Comparison of ENCODE assay signal across 16 cellular contexts in genomic region chr13:102328909-102329308, GRCh38.
DNase-seq lines count a peak whose midpoint lies in the region; ATAC-seq and FAIRE-seq lines count a peak whose summit lies in the region.
"Had no signal": no experiment of that assay in that cellular context is flagged by ENCODE, and none has a peak within 500 bp of the region (broad histone marks: within the 10 kb centered on the region; RNA-seq: fewer than 3 reads in every experiment).

No MANE protein-coding gene starts in this region.

- CTCF ChIA-PET in activated CD8-positive, alpha-beta T cell treated with anti-CD3 and anti-CD28 coated beads, Interleukin-2, amount 10 ng/mL, durations not matched to agents 7 days and 5 days (lab: Charles Lee) = no interaction called here

- no peaks in the 10 kb centered on the region for H3K27me3 Mint-ChIP-seq in activated CD8-positive, alpha-beta T cell treated with anti-CD3 and anti-CD28 coated beads, Interleukin-2, amount 10 ng/mL, durations not matched to agents 7 days and 5 days (ENCODE audit: low read depth)

- POLR2A ChIA-PET in activated CD8-positive, alpha-beta T cell treated with anti-CD3 and anti-CD28 coated beads, Interleukin-2, amount 10 ng/mL, durations not matched to agents 7 days and 5 days (lab: Charles Lee) = no interaction called here

- H3K36me3 Mint-ChIP-seq in activated CD8-positive, alpha-beta T cell treated with anti-CD3 and anti-CD28 coated beads, Interleukin-2, amount 10 ng/mL, durations not matched to agents 7 days and 5 days (ENCODE audit: low read depth) = no peaks in the 10 kb centered on the region

- H3K9me3 Mint-ChIP-seq in activated CD8-positive, alpha-beta T cell treated with anti-CD3 and anti-CD28 coated beads, Interleukin-2, amount 10 ng/mL, durations not matched to agents 7 days and 5 days (ENCODE audit: insufficient read depth) = no peaks in the 10 kb centered on the region

- no peak overlapping the region for H3K4me3 Mint-ChIP-seq in activated CD8-positive, alpha-beta T cell treated with anti-CD3 and anti-CD28 coated beads, Interleukin-2, amount 10 ng/mL, durations not matched to agents 7 days and 5 days

- H3K4me1 Mint-ChIP-seq in activated CD8-positive, alpha-beta T cell treated with anti-CD3 and anti-CD28 coated beads, Interleukin-2, amount 10 ng/mL, durations not matched to agents 7 days and 5 days (ENCODE audit: low read depth) = peaks cover 4% of the 10 kb centered on the region

- no peak for FAIRE-seq in HTR-8/SVneo (lab: Jason Lieb, UNC)

- no peak overlapping the region for H3K27ac Mint-ChIP-seq in activated CD8-positive, alpha-beta T cell treated with anti-CD3 and anti-CD28 coated beads, Interleukin-2, amount 10 ng/mL, durations not matched to agents 7 days and 5 days

- no peak for DNase-seq in activated CD8-positive, alpha-beta T cell treated with anti-CD3 and anti-CD28 coated beads, Interleukin-2, amount 10 ng/mL, durations not matched to agents 7 days and 5 days
- DNase-seq in KBM-7 (no peak), G401 (ENCODE audit: low spot score) (no peak), HTR-8/SVneo (ENCODE audit: insufficient read length, low spot score) (no peak)
- DNase-seq: activated naive CD4-positive, alpha-beta T cell treated with anti-CD3 and anti-CD28 coated beads, Interleukin-2, amount 50 U/mL, for 16 hours; COR-L47; EL; foreskin fibroblast; left ventricle myocardium inferior; NCI-H1092; NCI-H2107; right cardiac atrium had no signal

- ATAC-seq in GM18517 (IDR thresholded peaks at IDR 0.05; ENCODE audit: unreplicated experiment) = peak; percentile 78
- ATAC-seq in GM19463 (IDR thresholded peaks at IDR 0.05; ENCODE audit: unreplicated experiment) = peak; percentile 82
- ATAC-seq in HG02798 (IDR thresholded peaks at IDR 0.05; ENCODE audit: poor library complexity, unreplicated experiment) = peak; percentile 85
- peak; percentile 63 for ATAC-seq in HG03565 (IDR thresholded peaks at IDR 0.05; ENCODE audit: unreplicated experiment)
- no peak for ATAC-seq in activated CD8-positive, alpha-beta T cell treated with anti-CD3 and anti-CD28 coated beads, Interleukin-2, amount 10 ng/mL, durations not matched to agents 7 days and 5 days

- in situ Hi-C loops in KBM-7 (cut with MboI; ENCODE audit: low pct_unique_long_range_greater_than_20kb, low sequenced_read_pairs) (no loop called here), G401 (cut with HindIII; ENCODE audit: low sequenced_read_pairs) (no loop called here)
